Comparison of ENCODE assay signal across 13 cellular contexts in genomic region chr7:56175086-56175760, GRCh38. TPM values are rescaled to one million over a fixed set of nuclear protein-coding genes. Genes with fewer than 3 reads are reported as not detected.
A peak's percentile ranks its signal among the peaks of the same experiment; 100 is the strongest.
DNase-seq lines count a peak whose midpoint lies in the region; ATAC-seq and TF ChIP-seq lines count a peak whose summit lies in the region.
"Had no signal": no experiment of that assay in that cellular context is flagged by ENCODE, and none has a peak within 500 bp of the region (broad histone marks: within the 10 kb centered on the region; RNA-seq: fewer than 3 reads in every experiment).

No MANE protein-coding gene starts in this region.

- H4K20me1 ChIP-seq in mammary epithelial cell (ENCODE audit: insufficient read depth, low read length) (no peaks in the 10 kb centered on the region), smooth muscle cell (ENCODE audit: low read depth) (no peaks in the 10 kb centered on the region), H9 (ENCODE audit: control insufficient read depth, insufficient read depth, insufficient read length) (no peaks in the 10 kb centered on the region)

- H3K14ac ChIP-seq in H9 (ENCODE audit: insufficient read depth, low read length), result no peak overlapping the region

- no peaks in the 10 kb centered on the region for H3K79me1 ChIP-seq in H9 (ENCODE audit: insufficient read depth, low read depth, low read length, poor library complexity, severe bottlenecking)

- dilution Hi-C loops in mammary epithelial cell (cut with HindIII; ENCODE audit: low sequenced_read_pairs), result no loop called here

- H3K36me3 Mint-ChIP-seq in glutamatergic neuron (ENCODE audit: unreplicated experiment), result peaks cover 26% of the 10 kb centered on the region
- peaks cover 8 to 31% (median 30%) of the 10 kb centered on the region in 3 experiments for H3K36me3 Mint-ChIP-seq in H9 (ENCODE audit: insufficient read depth in 1 of 3, low read depth in 3 of 3)

- WGBS in mammary epithelial cell (ENCODE audit: low coverage, missing lambda C conversion rate), result no CpG with 5 or more reads among the region's 62 CpGs
- WGBS in smooth muscle cell (ENCODE audit: low lambda C conversion rate), result 97% methylated on average over 38 of the region's 62 CpGs
- no CpG with 5 or more reads among the region's 62 CpGs for WGBS in H9 (ENCODE audit: extremely low coverage, insufficient read length, low lambda C conversion rate)

- H3F3A ChIP-seq in smooth muscle cell (ENCODE audit: low read depth), result no peaks in the 10 kb centered on the region

- H3K36me3 ChIP-seq in GM06990 (ENCODE audit: control insufficient read depth, insufficient read depth, low read length) (no peaks in the 10 kb centered on the region), mammary epithelial cell (ENCODE audit: insufficient read depth, low read length) (no peaks in the 10 kb centered on the region), smooth muscle cell (ENCODE audit: low read depth) (no peaks in the 10 kb centered on the region)
- H3K36me3 ChIP-seq: SJCRH30 had no signal

- H3K27me3 Mint-ChIP-seq in glutamatergic neuron (ENCODE audit: unreplicated experiment) (peaks cover 4% of the 10 kb centered on the region), H9 (ENCODE audit: low read depth) (peaks cover 3% of the 10 kb centered on the region)

- in situ Hi-C loops in mammary epithelial cell (cut with MboI; ENCODE audit: low sequenced_read_pairs in 2 of 2), result no loop called here

- no peak overlapping the region for H2AK5ac ChIP-seq in H9 (ENCODE audit: insufficient read length, low read length)

- H2BK20ac ChIP-seq in H9 (ENCODE audit: low read depth, low read length, poor library complexity, severe bottlenecking), result no peak overlapping the region

- no peak for TF ChIP-seq CTCF in GM06990 (IDR thresholded peaks at IDR 0.05; ENCODE audit: insufficient read depth, low read length, poor library complexity, severe bottlenecking)
- no peak for TF ChIP-seq CTCF in mammary epithelial cell (conservative IDR thresholded peaks at IDR 0.05 in 1 of 2, IDR thresholded peaks at IDR 0.05 in 1 of 2; ENCODE audit: extremely low read depth in 1 of 2, insufficient read depth in 1 of 2, low read depth in 1 of 2, low read length in 2 of 2)
- TF ChIP-seq CTCF in glutamatergic neuron (IDR thresholded peaks at IDR 0.05; ENCODE audit: partially characterized antibody, unreplicated experiment), result no peak
- no peak for TF ChIP-seq CTCF in smooth muscle cell (IDR thresholded peaks at IDR 0.05; ENCODE audit: borderline replicate concordance, insufficient read depth, poor library complexity, severe bottlenecking)
- TF ChIP-seq CTCF in H9 (conservative IDR thresholded peaks at IDR 0.05), result no peak

- no peak overlapping the region for H2BK15ac ChIP-seq in H9 (ENCODE audit: low read depth, low read length)

- H2BK12ac ChIP-seq in H9 (ENCODE audit: insufficient read length, low read depth, low read length), result no peak overlapping the region

- no peaks in the 10 kb centered on the region for H3K23me2 ChIP-seq in H9 (ENCODE audit: insufficient read length, low read depth, low read length, poor library complexity, severe bottlenecking)

- H3K27ac Mint-ChIP-seq in glutamatergic neuron (ENCODE audit: unreplicated experiment) (no peak overlapping the region), H9 (no peak overlapping the region)
- H3K27ac Mint-ChIP-seq: activated B cell treated with CpG ODN at 0.5 μM for 24 hours had no signal

- H3K9me3 Mint-ChIP-seq in glutamatergic neuron (ENCODE audit: unreplicated experiment) (peaks cover 31% of the 10 kb centered on the region), H9 (peaks cover 81 to 86% of the 10 kb centered on the region in 2 experiments)

- H3T11ph ChIP-seq in H9 (ENCODE audit: low read length), result no peak overlapping the region

- H3K79me2 ChIP-seq in mammary epithelial cell (ENCODE audit: insufficient read depth, low read length) (no peaks in the 10 kb centered on the region), smooth muscle cell (ENCODE audit: low read depth) (no peaks in the 10 kb centered on the region), H9 (ENCODE audit: insufficient read depth, low read length) (no peaks in the 10 kb centered on the region)

- H3K9ac ChIP-seq in mammary epithelial cell (ENCODE audit: insufficient read depth, low read length), result no peak overlapping the region
- H3K9ac ChIP-seq in smooth muscle cell (ENCODE audit: low read depth), result no peak overlapping the region
- no peak overlapping the region for H3K9ac ChIP-seq in H9 (ENCODE audit: extremely low read depth, insufficient read length, low read length)

- H3K4me1 Mint-ChIP-seq in glutamatergic neuron (ENCODE audit: low read depth, unreplicated experiment), result no peaks in the 10 kb centered on the region
- no peaks in the 10 kb centered on the region for H3K4me1 Mint-ChIP-seq in H9
- H3K4me1 Mint-ChIP-seq: activated B cell treated with CpG ODN at 0.5 μM for 24 hours had no signal

- H3K9me3 ChIP-seq in mammary epithelial cell (replicated peaks; ENCODE audit: insufficient read depth, low read length) (peaks cover 6% of the 10 kb centered on the region), smooth muscle cell (replicated peaks; ENCODE audit: low read depth) (no peaks in the 10 kb centered on the region), H9 (ENCODE audit: control insufficient read depth, low read depth, low read length) (peaks cover 91% of the 10 kb centered on the region)
- H3K9me3 ChIP-seq: SJCRH30 had no signal

- H3K4me1 ChIP-seq in mammary epithelial cell (ENCODE audit: insufficient read depth, low read length) (no peaks in the 10 kb centered on the region), smooth muscle cell (ENCODE audit: low read depth) (no peaks in the 10 kb centered on the region), H9 (ENCODE audit: insufficient read depth, low read length) (no peaks in the 10 kb centered on the region)
- H3K4me1 ChIP-seq: SJCRH30 had no signal

- H3K23ac ChIP-seq in H9 (ENCODE audit: insufficient read length, low read depth, low read length), result no peak overlapping the region

- H3K56ac ChIP-seq in H9 (ENCODE audit: insufficient read length, low read depth, low read length), result no peak overlapping the region

- H3K27me3 ChIP-seq in GM06990 (replicated peaks; ENCODE audit: control insufficient read depth, insufficient read depth, low read length) (no peaks in the 10 kb centered on the region), mammary epithelial cell (ENCODE audit: insufficient read depth, low read length) (no peaks in the 10 kb centered on the region), smooth muscle cell (ENCODE audit: low read depth) (no peaks in the 10 kb centered on the region), H9 (ENCODE audit: insufficient read depth, low read length) (no peaks in the 10 kb centered on the region)
- H3K27me3 ChIP-seq: SJCRH30 had no signal

- H4K91ac ChIP-seq in H9 (ENCODE audit: insufficient read length, low read depth, low read length), result no peak overlapping the region

- H4K5ac ChIP-seq in H9 (ENCODE audit: insufficient read length, low read depth, low read length), result no peak overlapping the region

- CTCF ChIA-PET in mammary epithelial cell (lab: Charles Lee; ENCODE audit: low non-redundant PET), result no interaction called here

- no TSS peak for BruUV-seq in mammary epithelial cell (replicated peaks; lab: Mats Ljungman, UMichigan)

- no peak overlapping the region for H3K4ac ChIP-seq in H9 (ENCODE audit: low read depth, low read length)

- H3K4me3 ChIP-seq in GM06990 (replicated peaks; ENCODE audit: low read depth, low read length) (no peak overlapping the region), mammary epithelial cell (replicated peaks in 1 of 3; ENCODE audit: insufficient read depth in 1 of 3, low read depth in 2 of 3, low read length in 3 of 3) (peak overlapping the region in 1 of 3 experiments; percentile 16), skin epidermis (peak overlapping the region in 5 of 7 experiments; percentile 15 to 33 (median 27)), smooth muscle cell (no peak overlapping the region)
- H3K4me3 ChIP-seq: SJCRH30 had no signal

- H2BK120ac ChIP-seq in H9 (ENCODE audit: low read depth, low read length, poor library complexity, severe bottlenecking), result no peak overlapping the region

- DNase-seq in GM06990 (ENCODE audit: extremely low read depth, insufficient read length) (peak; percentile 1), mammary epithelial cell (no peak), left colon (peak; percentile 21 to 27), HT-29 (ENCODE audit: low spot score) (no peak), glutamatergic neuron (no peak), smooth muscle cell (lab: John Stamatoyannopoulos, UW; ENCODE audit: unreplicated experiment) (no peak), H9 (no peak)
- DNase-seq: activated B cell treated with CpG ODN at 0.5 μM for 24 hours; effector memory CD4-positive, alpha-beta T cell; NCI-H446; SJCRH30 had no signal

- no peak overlapping the region for H3K27ac ChIP-seq in mammary epithelial cell (ENCODE audit: insufficient read depth, low read depth, low read length)
- no peak overlapping the region for H3K27ac ChIP-seq in skin epidermis
- no peak overlapping the region for H3K27ac ChIP-seq in smooth muscle cell (ENCODE audit: low read depth)
- H3K27ac ChIP-seq in H9 (ENCODE audit: insufficient read length, low read depth, low read length), result no peak overlapping the region
- H3K27ac ChIP-seq: SJCRH30 had no signal

- no peak overlapping the region for H3K4me3 Mint-ChIP-seq in glutamatergic neuron (ENCODE audit: unreplicated experiment)
- no peak overlapping the region for H3K4me3 Mint-ChIP-seq in H9
- H3K4me3 Mint-ChIP-seq: activated B cell treated with CpG ODN at 0.5 μM for 24 hours had no signal

- H4K8ac ChIP-seq in H9 (replicated peaks; ENCODE audit: insufficient read length, low read depth, low read length), result no peak overlapping the region

- no peak overlapping the region for H2BK5ac ChIP-seq in H9 (ENCODE audit: insufficient read length, low read length)

- H3K4me2 ChIP-seq in mammary epithelial cell (ENCODE audit: insufficient read depth, low read depth, low read length) (peak overlapping the region; percentile 60), smooth muscle cell (no peak overlapping the region), H9 (ENCODE audit: insufficient read depth, insufficient read length, low read length) (no peak overlapping the region)

- no peak for ATAC-seq in left colon

- intact Hi-C loops in mammary epithelial cell (cut with micrococcal nuclease) (no loop called here), left colon (cut with DNase I, micrococcal nuclease) (no loop called here)

- H2AFZ ChIP-seq in mammary epithelial cell (ENCODE audit: low read depth, low read length) (peak overlapping the region; percentile 5), smooth muscle cell (ENCODE audit: low read depth) (no peak overlapping the region), H9 (ENCODE audit: low read length) (no peak overlapping the region)

- no peak overlapping the region for H3K18ac ChIP-seq in H9 (ENCODE audit: insufficient read length, low read depth, low read length)

RNA-seq across cellular contexts. Expression of gene NUPR2, which starts 59.0 kb away (rescaled TPM):
- total RNA-seq in mammary epithelial cell (1 to 10 TPM in 1 of 2 donors, not detected in 1; 1.0 TPM), left colon (1 to 10 TPM in 1 of 2 donors, under 1 TPM in 1; 0.95 to 1.4 TPM), glutamatergic neuron (ENCODE audit: unreplicated experiment) (not detected), smooth muscle cell (not detected in 2 replicates), H9 (2021) (not detected in 2 replicates)
- polyA plus RNA-seq in mammary epithelial cell (not detected), smooth muscle cell (not detected in 2 replicates)
- not detected for polyA minus RNA-seq in mammary epithelial cell
- total RNA-seq in HT-29 (2014; rRNA removed; shearing (Covaris generic)), result not detected in 2 replicates
- total RNA-seq: activated B cell treated with CpG ODN at 0.5 μM for 24 hours, SJCRH30 had no signal
- polyA plus RNA-seq: BJ had no signal

Comparison
In these comparisons a context has a peak if more than half of its experiments do, and no peak if none do; other contexts are left out.
1. DNase-seq: peak in GM06990 (single experiment) and left colon (2 of 2); none in mammary epithelial cell (single experiment), HT-29 (single experiment), glutamatergic neuron (single experiment), smooth muscle cell (single experiment) and H9 (single experiment).
2. H3K4me3 ChIP-seq: peak in skin epidermis (5 of 7); none in GM06990 (single experiment) and smooth muscle cell (single experiment).